ENCODE assay signal across 13 cellular contexts in genomic region chr12:75850751-75851462, GRCh38.
DNase-seq lines count a peak whose midpoint lies in the region; ATAC-seq, FAIRE-seq and TF ChIP-seq lines count a peak whose summit lies in the region.
"Had no signal": no experiment of that assay in that cellular context is flagged by ENCODE, and none has a peak within 500 bp of the region (broad histone marks: within the 10 kb centered on the region; RNA-seq: fewer than 3 reads in every experiment).

No MANE protein-coding gene starts in this region.

- no peak for ATAC-seq in GM21515 (IDR thresholded peaks at IDR 0.05; ENCODE audit: unreplicated experiment)

- no peak overlapping the region for H3K4me2 ChIP-seq in endothelial cell of umbilical vein (ENCODE audit: insufficient read depth, low read length)

- peaks cover 4% of the 10 kb centered on the region for H3K27me3 Mint-ChIP-seq in osteocyte (ENCODE audit: unreplicated experiment)
- peaks cover 50% of the 10 kb centered on the region for H3K27me3 Mint-ChIP-seq in activated T-helper 2 cell treated with anti-CD3 and anti-CD28 coated beads, Interferon-gamma antibody, Interleukin-2, Interleukin-4, amounts not matched to agents 10 μg/mL and 5 μg/mL and 100 μg/mL, durations not matched to agents 14 hours and 24 hours and 36 hours (ENCODE audit: low read depth)

- peaks cover 0 to 2% of the 10 kb centered on the region in 2 experiments for H3K36me3 ChIP-seq in endothelial cell of umbilical vein (ENCODE audit: control insufficient read depth in 2 of 2, extremely low read depth in 1 of 2, insufficient read depth in 2 of 2, low read length in 2 of 2)
- H3K36me3 ChIP-seq: gastrocnemius medialis, uterus had no signal

- CTCF ChIA-PET in endothelial cell of umbilical vein (lab: Charles Lee): no interaction called here

- H3K9me1 ChIP-seq in endothelial cell of umbilical vein (replicated peaks; ENCODE audit: control insufficient read depth, extremely low read depth, insufficient read depth, low read length): no peaks in the 10 kb centered on the region

- POLR2A ChIA-PET in endothelial cell of umbilical vein (lab: Charles Lee): no interaction called here

- no peak for TF ChIP-seq CTCF in endothelial cell of umbilical vein (IDR thresholded peaks at IDR 0.05; ENCODE audit: extremely low read depth in 1 of 2, insufficient read depth in 1 of 2, low read depth in 1 of 2, low read length in 2 of 2)
- no peak for TF ChIP-seq CTCF in osteocyte (IDR thresholded peaks at IDR 0.05)

- peak; percentile 95 for DNase-seq in ELR (ENCODE audit: low read depth)
- peak; percentile 80 for DNase-seq in NCI-H2227 treated with DMSO at 0.1 percent for 48 hours (lab: John Stamatoyannopoulos, UW)
- DNase-seq in endothelial cell of umbilical vein (ENCODE audit: low read depth, low spot score): no peak
- DNase-seq in osteocyte (ENCODE audit: extremely low spot score, unreplicated experiment): no peak
- no peak for DNase-seq in Ammon's horn (ENCODE audit: low spot score)
- no peak for DNase-seq in activated T-helper 2 cell treated with anti-CD3 and anti-CD28 coated beads, Interferon-gamma antibody, Interleukin-2, Interleukin-4, amounts not matched to agents 10 μg/mL and 5 μg/mL and 100 μg/mL, durations not matched to agents 14 hours and 24 hours and 36 hours (ENCODE audit: low spot score)
- DNase-seq in activated CD8-positive, alpha-beta memory T cell treated with anti-CD3 and anti-CD28 coated beads for 24 hours: no peak
- DNase-seq: activated B cell treated with CpG ODN at 0.5 μM for 24 hours; activated naive CD4-positive, alpha-beta T cell; gastrocnemius medialis; NCI-H524 treated with DMSO at 0.1 percent for 48 hours; uterus had no signal

- peaks cover 5% of the 10 kb centered on the region for H3K9me3 Mint-ChIP-seq in osteocyte (ENCODE audit: unreplicated experiment)
- peaks cover 5% of the 10 kb centered on the region for H3K9me3 Mint-ChIP-seq in activated T-helper 2 cell treated with anti-CD3 and anti-CD28 coated beads, Interferon-gamma antibody, Interleukin-2, Interleukin-4, amounts not matched to agents 10 μg/mL and 5 μg/mL and 100 μg/mL, durations not matched to agents 14 hours and 24 hours and 36 hours

- peaks cover 29% of the 10 kb centered on the region for H3K4me1 Mint-ChIP-seq in osteocyte (ENCODE audit: unreplicated experiment)
- no peaks in the 10 kb centered on the region for H3K4me1 Mint-ChIP-seq in activated T-helper 2 cell treated with anti-CD3 and anti-CD28 coated beads, Interferon-gamma antibody, Interleukin-2, Interleukin-4, amounts not matched to agents 10 μg/mL and 5 μg/mL and 100 μg/mL, durations not matched to agents 14 hours and 24 hours and 36 hours (ENCODE audit: low read depth)

- H3K4me3 ChIP-seq in endothelial cell of umbilical vein (replicated peaks in 1 of 3; ENCODE audit: insufficient read depth in 1 of 3, low read depth in 1 of 3, low read length in 3 of 3): no peak overlapping the region
- H3K4me3 ChIP-seq: gastrocnemius medialis, uterus had no signal

- no peak for TF ChIP-seq POLR2A in endothelial cell of umbilical vein (IDR thresholded peaks at IDR 0.05; ENCODE audit: low read depth, low read length)

- H2AFZ ChIP-seq in endothelial cell of umbilical vein (ENCODE audit: low read depth, low read length): no peak overlapping the region

- H3K4me1 ChIP-seq in endothelial cell of umbilical vein (ENCODE audit: control insufficient read depth, extremely low read depth, insufficient read depth, low read length): peaks cover 14% of the 10 kb centered on the region
- H3K4me1 ChIP-seq: uterus had no signal

- peaks cover 2% of the 10 kb centered on the region for H3K9me3 ChIP-seq in endothelial cell of umbilical vein (replicated peaks; ENCODE audit: control insufficient read depth, insufficient read depth, low read length)
- H3K9me3 ChIP-seq: gastrocnemius medialis, uterus had no signal

- peaks cover 2% of the 10 kb centered on the region for H3K36me3 Mint-ChIP-seq in osteocyte (ENCODE audit: unreplicated experiment)
- H3K36me3 Mint-ChIP-seq in activated T-helper 2 cell treated with anti-CD3 and anti-CD28 coated beads, Interferon-gamma antibody, Interleukin-2, Interleukin-4, amounts not matched to agents 10 μg/mL and 5 μg/mL and 100 μg/mL, durations not matched to agents 14 hours and 24 hours and 36 hours (ENCODE audit: low read depth): no peaks in the 10 kb centered on the region

- H3K27ac Mint-ChIP-seq in osteocyte (ENCODE audit: unreplicated experiment): peak overlapping the region; percentile 28
- H3K27ac Mint-ChIP-seq in activated T-helper 2 cell treated with anti-CD3 and anti-CD28 coated beads, Interferon-gamma antibody, Interleukin-2, Interleukin-4, amounts not matched to agents 10 μg/mL and 5 μg/mL and 100 μg/mL, durations not matched to agents 14 hours and 24 hours and 36 hours: no peak overlapping the region
- H3K27ac Mint-ChIP-seq: activated B cell treated with CpG ODN at 0.5 μM for 24 hours had no signal

- FAIRE-seq in endothelial cell of umbilical vein (lab: Jason Lieb, UNC): no peak

- H3K9ac ChIP-seq in endothelial cell of umbilical vein (replicated peaks; ENCODE audit: extremely low read depth, insufficient read depth, low read length): no peak overlapping the region

- H3K27ac ChIP-seq in endothelial cell of umbilical vein (ENCODE audit: insufficient read depth, low read depth, low read length): no peak overlapping the region
- H3K27ac ChIP-seq: gastrocnemius medialis, uterus had no signal

- dilution Hi-C loops in endothelial cell of umbilical vein (cut with MboI; ENCODE audit: extremely low pct_ligation_motif_present, low sequenced_read_pairs): no loop called here

- no peaks in the 10 kb centered on the region for H3K79me2 ChIP-seq in endothelial cell of umbilical vein (ENCODE audit: control insufficient read depth, insufficient read depth, low read length)

- intact Hi-C loops in endothelial cell of umbilical vein (cut with micrococcal nuclease): no loop called here
- intact Hi-C loops in activated T-helper 2 cell treated with anti-CD3 and anti-CD28 coated beads, Interferon-gamma antibody, Interleukin-2, Interleukin-4, amounts not matched to agents 10 μg/mL and 5 μg/mL and 100 μg/mL, durations not matched to agents 14 hours and 24 hours and 36 hours (cut with micrococcal nuclease): no loop called here

- no TSS peak for BruUV-seq in endothelial cell of umbilical vein (replicated peaks; lab: Mats Ljungman, UMichigan)

- no peaks in the 10 kb centered on the region for H3K27me3 ChIP-seq in endothelial cell of umbilical vein (ENCODE audit: control insufficient read depth in 2 of 2, insufficient read depth in 2 of 2, low read length in 2 of 2)
- H3K27me3 ChIP-seq: gastrocnemius medialis, uterus had no signal

- no peak overlapping the region for H3K4me3 Mint-ChIP-seq in osteocyte (ENCODE audit: unreplicated experiment)
- no peak overlapping the region for H3K4me3 Mint-ChIP-seq in activated T-helper 2 cell treated with anti-CD3 and anti-CD28 coated beads, Interferon-gamma antibody, Interleukin-2, Interleukin-4, amounts not matched to agents 10 μg/mL and 5 μg/mL and 100 μg/mL, durations not matched to agents 14 hours and 24 hours and 36 hours (ENCODE audit: low read depth)
- H3K4me3 Mint-ChIP-seq: activated B cell treated with CpG ODN at 0.5 μM for 24 hours had no signal

- H4K20me1 ChIP-seq in endothelial cell of umbilical vein (replicated peaks; ENCODE audit: control insufficient read depth, extremely low read depth, insufficient read depth, low read length): no peaks in the 10 kb centered on the region

TF ChIP-seq in endothelial cell of umbilical vein, 7 proteins besides CTCF, POLR2A, EP300 and RAD21:
- TF ChIP-seq POLR2AphosphoS5 (IDR thresholded peaks at IDR 0.05; ENCODE audit: insufficient read depth, low read depth, low read length) (no peak), FOS (IDR thresholded peaks at IDR 0.05; ENCODE audit: borderline replicate concordance, insufficient read depth, low read length) (peak; percentile 62), JUN (IDR thresholded peaks at IDR 0.05; ENCODE audit: borderline replicate concordance, insufficient read depth, insufficient read length, low read depth) (no peak), EZH2 (IDR thresholded peaks at IDR 0.05; ENCODE audit: borderline replicate concordance, low read depth, low read length, severe bottlenecking) (no peak)
TF ChIP-seq in endothelial cell of umbilical vein: peak in this region for 1.

Comparison
In these comparisons a context has a peak if more than half of its experiments do, and no peak if none do; other contexts are left out.
1. DNase-seq: peak in ELR (single experiment) and NCI-H2227 treated with DMSO at 0.1 percent for 48 hours (single experiment); none in endothelial cell of umbilical vein (single experiment), osteocyte (single experiment), Ammon's horn (single experiment), activated T-helper 2 cell treated with anti-CD3 and anti-CD28 coated beads, Interferon-gamma antibody, Interleukin-2, Interleukin-4, amounts not matched to agents 10 μg/mL and 5 μg/mL and 100 μg/mL, durations not matched to agents 14 hours and 24 hours and 36 hours (single experiment) and activated CD8-positive, alpha-beta memory T cell treated with anti-CD3 and anti-CD28 coated beads for 24 hours (single experiment).